Comparison of ENCODE assay signal across 1 cellular context in the genomic region with DNA sequence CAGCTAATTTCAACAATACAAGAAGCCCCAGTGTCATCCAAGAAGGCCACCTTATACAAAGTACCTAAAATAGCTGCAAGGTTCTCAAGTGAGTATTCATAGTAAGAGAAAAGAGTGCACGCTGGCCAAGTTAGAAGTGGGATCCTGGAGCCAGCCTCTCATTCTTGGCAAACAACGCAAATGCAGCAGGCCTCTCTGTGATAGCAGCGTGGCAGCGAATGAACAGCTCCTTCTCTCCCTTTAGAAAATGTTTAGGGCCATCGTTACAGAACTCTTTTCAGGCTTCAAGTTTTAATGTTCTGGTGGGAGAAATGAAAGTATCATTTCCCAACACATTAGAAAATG.
TF ChIP-seq lines count a peak whose summit lies in the region.

No MANE protein-coding gene starts in this region.

TF ChIP-seq in SK-N-SH, 30 proteins besides CTCF, POLR2A, EP300 and RAD21 (continued from another document):
- TF ChIP-seq, protein P1, sequence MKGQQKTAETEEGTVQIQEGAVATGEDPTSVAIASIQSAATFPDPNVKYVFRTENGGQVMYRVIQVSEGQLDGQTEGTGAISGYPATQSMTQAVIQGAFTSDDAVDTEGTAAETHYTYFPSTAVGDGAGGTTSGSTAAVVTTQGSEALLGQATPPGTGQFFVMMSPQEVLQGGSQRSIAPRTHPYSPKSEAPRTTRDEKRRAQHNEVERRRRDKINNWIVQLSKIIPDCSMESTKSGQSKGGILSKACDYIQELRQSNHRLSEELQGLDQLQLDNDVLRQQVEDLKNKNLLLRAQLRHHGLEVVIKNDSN (IDR thresholded peaks at IDR 0.05; ENCODE audit: borderline replicate concordance, low read depth) = no peak
- TF ChIP-seq RFX5 (IDR thresholded peaks at IDR 0.05; ENCODE audit: low read length) = no peak
- no peak for TF ChIP-seq POLR2AphosphoS5 (IDR thresholded peaks at IDR 0.05; ENCODE audit: low read depth, low read length)
